28 cellular contexts compared by ENCODE assay signal in the genomic region with DNA sequence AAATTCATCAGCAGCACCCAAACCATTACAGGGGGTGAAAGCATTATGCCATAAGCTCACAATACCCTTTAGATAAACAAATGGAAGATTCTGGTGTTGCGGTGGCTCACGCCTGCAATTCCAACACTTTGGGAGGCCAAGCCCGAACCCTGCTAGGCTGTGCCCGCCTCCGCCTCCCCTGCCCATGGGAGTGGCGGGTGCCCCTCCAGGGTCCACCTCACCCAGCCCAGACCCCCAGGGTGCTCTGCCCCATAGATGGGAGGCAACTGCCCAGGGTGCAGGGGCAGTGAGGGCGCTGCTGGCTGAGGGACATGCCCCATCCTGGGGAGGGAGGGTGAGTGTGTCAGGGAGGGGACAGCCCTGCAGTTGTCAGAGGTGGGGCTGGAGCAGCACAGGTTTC. TPM values are rescaled to one million over a fixed set of nuclear protein-coding genes. Genes with fewer than 3 reads are reported as not detected.
"Had no signal": no experiment of that assay in that cellular context is flagged by ENCODE, and none has a peak within 500 bp of the region (broad histone marks: within the 10 kb centered on the region; RNA-seq: fewer than 3 reads in every experiment).

No MANE protein-coding gene starts in this region.

- ATAC-seq: effector memory CD8-positive, alpha-beta T cell; esophagus mucosa; foreskin keratinocyte; gastrocnemius medialis; gastroesophageal sphincter; heart right ventricle had no signal

- H3K27ac Mint-ChIP-seq: dendritic cell treated with granulocyte-macrophage colony-stimulating factor and Interleukin-4, amounts not matched to agents 40 ng/mL and 50 ng/mL, for 4 days; effector memory CD8-positive, alpha-beta T cell; endodermal cell had no signal

- H3K4me3 Mint-ChIP-seq: dendritic cell treated with granulocyte-macrophage colony-stimulating factor and Interleukin-4, amounts not matched to agents 40 ng/mL and 50 ng/mL, for 4 days; effector memory CD8-positive, alpha-beta T cell; endodermal cell had no signal

- H3K9me3 Mint-ChIP-seq: dendritic cell treated with granulocyte-macrophage colony-stimulating factor and Interleukin-4, amounts not matched to agents 40 ng/mL and 50 ng/mL, for 4 days; effector memory CD8-positive, alpha-beta T cell; endodermal cell had no signal

- H3K27ac ChIP-seq: colonic mucosa, coronary artery, dorsolateral prefrontal cortex, epithelial cell of prostate, esophagus muscularis mucosa, esophagus squamous epithelium, foreskin keratinocyte, gastrocnemius medialis, gastroesophageal sphincter, heart left ventricle, heart right ventricle had no signal

- H3K9me3 ChIP-seq: colonic mucosa, esophagus muscularis mucosa, esophagus squamous epithelium, gastrocnemius medialis, heart left ventricle had no signal

- H3K36me3 ChIP-seq: colonic mucosa, esophagus muscularis mucosa, esophagus squamous epithelium, gastrocnemius medialis, gastroesophageal sphincter had no signal

- H3K4me3 ChIP-seq: colonic mucosa, coronary artery, dorsolateral prefrontal cortex, esophagus muscularis mucosa, esophagus squamous epithelium, gastrocnemius medialis, gastroesophageal sphincter, heart left ventricle, heart right ventricle had no signal

- H3K27me3 Mint-ChIP-seq: dendritic cell treated with granulocyte-macrophage colony-stimulating factor and Interleukin-4, amounts not matched to agents 40 ng/mL and 50 ng/mL, for 4 days had no signal

- DNase-seq: colonic mucosa; cortex of kidney; dermis blood vessel endothelial cell; dorsolateral prefrontal cortex; effector CD4-positive, alpha-beta T cell; effector CD8-positive, alpha-beta T cell; effector memory CD4-positive, alpha-beta T cell; effector memory CD8-positive, alpha-beta T cell; endodermal cell; erythroblast; esophagus squamous epithelium; foreskin fibroblast; foreskin keratinocyte; foreskin melanocyte; gastrocnemius medialis; glutamatergic neuron; head of caudate nucleus; heart left ventricle; heart right ventricle had no signal

- H3K4me1 Mint-ChIP-seq: endodermal cell had no signal

- H3K4me1 ChIP-seq: colonic mucosa, esophagus muscularis mucosa, esophagus squamous epithelium, foreskin keratinocyte, gastrocnemius medialis, gastroesophageal sphincter had no signal

- H3K27me3 ChIP-seq: colonic mucosa, foreskin keratinocyte, gastrocnemius medialis had no signal

RNA-seq across cellular contexts. Expression of gene SIGLECL1, which starts 10.0 kb away (rescaled TPM):
- polyA plus RNA-seq: endothelial cell of umbilical vein, esophagus, fibroblast of lung, foreskin keratinocyte, heart left ventricle, heart right ventricle had no signal

RNA-seq across cellular contexts. Expression of gene CD33, which starts 16.0 kb away (rescaled TPM):
- polyA plus RNA-seq: endothelial cell of umbilical vein, fibroblast of lung, foreskin keratinocyte had no signal
